Comparison of ENCODE assay signal across 15 cellular contexts in the genomic region with DNA sequence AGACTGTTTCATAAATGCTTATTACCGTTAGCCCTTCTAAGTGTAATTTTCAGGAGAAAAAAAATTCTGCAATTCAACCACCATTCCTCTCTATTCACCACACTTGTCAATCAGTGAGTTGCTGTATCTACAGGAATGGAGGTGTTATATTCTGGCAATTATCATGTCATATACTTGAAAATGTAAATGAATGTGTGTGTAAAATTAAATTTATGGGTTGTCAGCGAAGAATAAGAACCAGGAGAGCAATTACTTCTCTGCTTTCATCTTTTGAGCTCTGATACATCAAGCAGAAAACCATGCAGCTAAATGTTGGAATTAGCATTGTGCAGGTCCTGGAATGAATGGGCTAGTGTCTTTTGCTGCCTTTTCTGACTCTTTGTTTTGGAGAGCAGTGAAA.
DNase-seq lines count a peak whose midpoint lies in the region; ATAC-seq and TF ChIP-seq lines count a peak whose summit lies in the region.
"Had no signal": no experiment of that assay in that cellular context is flagged by ENCODE, and none has a peak within 500 bp of the region (broad histone marks: within the 10 kb centered on the region; RNA-seq: fewer than 3 reads in every experiment).

No MANE protein-coding gene starts in this region.

- TF ChIP-seq POLR2A in spleen (IDR thresholded peaks at IDR 0.05): no peak

- H3K9me3 ChIP-seq in WERI-Rb-1 (ENCODE audit: severe bottlenecking) (no peaks in the 10 kb centered on the region), spleen (no peaks in the 10 kb centered on the region)
- H3K9me3 ChIP-seq: A549 had no signal

- WGBS in spleen, 5 donors: 72 to 88% (median 78%) methylated on average over 2 of the region's 2 CpGs

- no peaks in the 10 kb centered on the region for H3K4me1 ChIP-seq in spleen
- H3K4me1 ChIP-seq: A549 had no signal

- DNase-seq in COR-L47 (lab: John Stamatoyannopoulos, UW): peak; percentile 15
- peak; percentile 89 for DNase-seq in NCI-H1105 treated with DMSO at 0.1 percent for 48 hours (lab: John Stamatoyannopoulos, UW)
- DNase-seq in NCI-H1930 (lab: John Stamatoyannopoulos, UW): peak; percentile 17 to 61
- DNase-seq in WERI-Rb-1: no peak
- no peak for DNase-seq in foreskin fibroblast
- no peak for DNase-seq in spleen
- DNase-seq in dorsolateral prefrontal cortex: no peak
- DNase-seq: H9, NCI-H2029, NCI-H2227 treated with DMSO at 0.1 percent for 48 hours, NCI-H524 treated with DMSO at 0.1 percent for 48 hours had no signal

- no peaks in the 10 kb centered on the region for H3K27me3 ChIP-seq in WERI-Rb-1 (ENCODE audit: insufficient read depth, low read depth, severe bottlenecking)
- no peaks in the 10 kb centered on the region for H3K27me3 ChIP-seq in spleen (replicated peaks in 1 of 7)
- H3K27me3 ChIP-seq in dorsolateral prefrontal cortex: no peaks in the 10 kb centered on the region

- intact Hi-C loops in spleen (cut with DNase I; ENCODE audit: low total_unique reads): no loop called here
- intact Hi-C loops in dorsolateral prefrontal cortex (cut with DNase I): no loop called here

- H3K27ac ChIP-seq in WERI-Rb-1 (peak overlapping the region; percentile 79), spleen (no peak overlapping the region), dorsolateral prefrontal cortex (no peak overlapping the region)
- H3K27ac ChIP-seq: A549, C4-2B had no signal

- H3K36me3 ChIP-seq in WERI-Rb-1 (no peaks in the 10 kb centered on the region), spleen (no peaks in the 10 kb centered on the region)

- H3K4me3 ChIP-seq in WERI-Rb-1 (ENCODE audit: low read depth, low read length): no peak overlapping the region
- H3K4me3 ChIP-seq in foreskin fibroblast (ENCODE audit: low read depth in 1 of 2, low read length in 2 of 2): no peak overlapping the region
- H3K4me3 ChIP-seq in spleen: no peak overlapping the region
- no peak overlapping the region for H3K4me3 ChIP-seq in dorsolateral prefrontal cortex
- H3K4me3 ChIP-seq: A549 had no signal

- ATAC-seq in GM21717 (IDR thresholded peaks at IDR 0.05; ENCODE audit: unreplicated experiment): no peak
- ATAC-seq: A549, Panc1 had no signal

- TF ChIP-seq CTCF in WERI-Rb-1 (IDR thresholded peaks at IDR 0.05; ENCODE audit: low read depth, low read length): no peak
- TF ChIP-seq CTCF in foreskin fibroblast (IDR thresholded peaks at IDR 0.05; ENCODE audit: low read depth, low read length): no peak
- no peak for TF ChIP-seq CTCF in spleen (IDR thresholded peaks at IDR 0.05 in 8 of 11, conservative IDR thresholded peaks at IDR 0.05 in 3 of 11)
- no peak for TF ChIP-seq CTCF in dorsolateral prefrontal cortex (IDR thresholded peaks at IDR 0.05 in 54 of 56, conservative IDR thresholded peaks at IDR 0.05 in 2 of 56; ENCODE audit: low read depth in 1 of 56, partially characterized antibody in 56 of 56)

Comparison
In these comparisons a context has a peak if more than half of its experiments do, and no peak if none do; other contexts are left out.
1. DNase-seq: peak in COR-L47 (single experiment), NCI-H1105 treated with DMSO at 0.1 percent for 48 hours (single experiment) and NCI-H1930 (2 of 2); none in WERI-Rb-1 (single experiment), foreskin fibroblast (0 of 2), spleen (single experiment) and dorsolateral prefrontal cortex (0 of 10).